20 cellular contexts compared by ENCODE assay signal in genomic region chr17:50205931-50206505, GRCh38. TPM values are rescaled to one million over a fixed set of nuclear protein-coding genes. Genes with fewer than 3 reads are reported as not detected.
DNase-seq lines count a peak whose midpoint lies in the region; ATAC-seq and TF ChIP-seq lines count a peak whose summit lies in the region.
"Had no signal": no experiment of that assay in that cellular context is flagged by ENCODE, and none has a peak within 500 bp of the region (broad histone marks: within the 10 kb centered on the region; RNA-seq: fewer than 3 reads in every experiment).

No MANE protein-coding gene starts in this region.

- H3K27ac Mint-ChIP-seq in osteocyte (ENCODE audit: unreplicated experiment) (peak overlapping the region; percentile 100), WTC11 (no peak overlapping the region)
- H3K27ac Mint-ChIP-seq: activated CD4-positive, alpha-beta memory T cell treated with anti-CD3 and anti-CD28 coated beads, Interleukin-2, amount 10 ng/mL, durations not matched to agents 7 days and 5 days; stimulated activated effector memory CD8-positive, alpha-beta T cell treated with anti-CD3 and anti-CD28 coated beads, Interleukin-12 subunit alpha, Interleukin-12 subunit beta, amount 100 ng/mL, for 72 hours had no signal

- TF ChIP-seq EP300 in upper lobe of left lung (IDR thresholded peaks at IDR 0.05) = no peak

- H3K36me3 Mint-ChIP-seq in osteocyte (ENCODE audit: unreplicated experiment) (peaks cover 5% of the 10 kb centered on the region), WTC11 (no peaks in the 10 kb centered on the region)
- H3K36me3 Mint-ChIP-seq: stimulated activated effector memory CD8-positive, alpha-beta T cell treated with anti-CD3 and anti-CD28 coated beads, Interleukin-12 subunit alpha, Interleukin-12 subunit beta, amount 100 ng/mL, for 72 hours had no signal

- CTCF ChIA-PET in WTC11 (lab: Charles Lee) = interaction anchor here (0.8 to 15.3 kb wide), 4 partner anchors 29 to 67 kb away, joined by 3 to 514 read pairs (median 10); partner anchors contain the start of gene TMEM92

- H3K4me1 Mint-ChIP-seq in osteocyte (ENCODE audit: unreplicated experiment) = peaks cover 94% of the 10 kb centered on the region
- H3K4me1 Mint-ChIP-seq in WTC11 = peaks cover 63% of the 10 kb centered on the region

- no peaks in the 10 kb centered on the region for H3K9me3 ChIP-seq in upper lobe of left lung
- H3K9me3 ChIP-seq: A549, Caco-2 had no signal

- H3K27me3 Mint-ChIP-seq in osteocyte (ENCODE audit: unreplicated experiment) (no peaks in the 10 kb centered on the region), WTC11 (ENCODE audit: low read depth) (peaks cover 66% of the 10 kb centered on the region)

- H3K4me1 ChIP-seq in upper lobe of left lung = peaks cover 10 to 30% (median 21%) of the 10 kb centered on the region in 4 donors

- TF ChIP-seq CTCF in fibroblast of villous mesenchyme (IDR thresholded peaks at IDR 0.05; ENCODE audit: insufficient read depth, low read depth, low read length) (no peak), osteocyte (IDR thresholded peaks at IDR 0.05) (no peak), upper lobe of left lung (IDR thresholded peaks at IDR 0.05) (no peak), WTC11 (IDR thresholded peaks at IDR 0.05) (no peak)

- H3K4me3 ChIP-seq in fibroblast of villous mesenchyme (ENCODE audit: low read depth, low read length) (peak overlapping the region; percentile 14), upper lobe of left lung (no peak overlapping the region)
- H3K4me3 ChIP-seq: A549 had no signal

- DNase-seq in activated effector memory CD4-positive, alpha-beta T cell treated with anti-CD3 and anti-CD28 coated beads, Interleukin-2, amount 50 U/mL, for 16 hours = peak; percentile 34
- no peak for DNase-seq in activated effector memory CD4-positive, alpha-beta T cell treated with Interleukin-2 at 50 U/mL for 16 hours
- DNase-seq in fibroblast of villous mesenchyme (ENCODE audit: low read depth) = no peak
- no peak for DNase-seq in osteocyte (ENCODE audit: extremely low spot score, unreplicated experiment)
- peak in 1 of 2 donors; percentile 12 for DNase-seq in upper lobe of left lung
- DNase-seq in NCI-H1417 treated with DMSO at 0.1 percent for 48 hours (lab: John Stamatoyannopoulos, UW) = no peak
- DNase-seq in WTC11 (ENCODE audit: low spot score) = no peak
- no peak for DNase-seq in GF-D8 (lab: John Stamatoyannopoulos, UW)
- DNase-seq: activated CD4-positive, alpha-beta memory T cell treated with anti-CD3 and anti-CD28 coated beads, Interleukin-2, amount 10 ng/mL, durations not matched to agents 7 days and 5 days; activated naive CD4-positive, alpha-beta T cell; central memory CD4-positive, alpha-beta T cell; NCI-H187 treated with DMSO at 0.1 percent for 48 hours; stimulated activated CD4-positive, alpha-beta T cell treated with anti-CD3 and anti-CD28 coated beads, Interleukin-4, amount 100 ng/mL, for 24 hours; T1000 had no signal

- WGBS in upper lobe of left lung, 2 donors = 80 to 87% methylated on average over 5 to 7 of the region's 7 CpGs

- no peaks in the 10 kb centered on the region for H3K36me3 ChIP-seq in upper lobe of left lung

- H3K27me3 ChIP-seq in upper lobe of left lung = peaks cover 0 to 8% (median 4%) of the 10 kb centered on the region in 4 donors

- ATAC-seq in upper lobe of left lung (ENCODE audit: low FRiP score in 2 of 2) (no peak), WTC11 (no peak)
- ATAC-seq: A549; stimulated activated effector memory CD8-positive, alpha-beta T cell treated with anti-CD3 and anti-CD28 coated beads, Interleukin-12 subunit alpha, Interleukin-12 subunit beta, amount 100 ng/mL, for 72 hours had no signal

- no peaks in the 10 kb centered on the region for H3K9me3 Mint-ChIP-seq in osteocyte (ENCODE audit: unreplicated experiment)
- H3K9me3 Mint-ChIP-seq in WTC11 = no peaks in the 10 kb centered on the region
- H3K9me3 Mint-ChIP-seq: activated CD4-positive, alpha-beta memory T cell treated with anti-CD3 and anti-CD28 coated beads, Interleukin-2, amount 10 ng/mL, durations not matched to agents 7 days and 5 days; stimulated activated effector memory CD8-positive, alpha-beta T cell treated with anti-CD3 and anti-CD28 coated beads, Interleukin-12 subunit alpha, Interleukin-12 subunit beta, amount 100 ng/mL, for 72 hours had no signal

- peak overlapping the region in 3 of 4 donors; percentile 8 to 52 (median 41) for H3K27ac ChIP-seq in upper lobe of left lung
- H3K27ac ChIP-seq: epithelial cell of prostate, RWPE1 had no signal

- no peak for TF ChIP-seq POLR2A in upper lobe of left lung (IDR thresholded peaks at IDR 0.05)

- POLR2A ChIA-PET in WTC11 (lab: Charles Lee) = no interaction called here

- H3K4me3 Mint-ChIP-seq in osteocyte (ENCODE audit: unreplicated experiment) = peak overlapping the region; percentile 51
- H3K4me3 Mint-ChIP-seq in WTC11 = no peak overlapping the region
- H3K4me3 Mint-ChIP-seq: activated CD4-positive, alpha-beta memory T cell treated with anti-CD3 and anti-CD28 coated beads, Interleukin-2, amount 10 ng/mL, durations not matched to agents 7 days and 5 days; stimulated activated effector memory CD8-positive, alpha-beta T cell treated with anti-CD3 and anti-CD28 coated beads, Interleukin-12 subunit alpha, Interleukin-12 subunit beta, amount 100 ng/mL, for 72 hours had no signal

TF ChIP-seq in WTC11, 78 proteins besides CTCF, POLR2A, EP300 and RAD21:
- TF ChIP-seq GTF2I (CRISPR knock-in tag; conservative IDR thresholded peaks at IDR 0.05) = no peak
- no peak for TF ChIP-seq ZBTB21 (CRISPR knock-in tag; IDR thresholded peaks at IDR 0.05; ENCODE audit: borderline replicate concordance)
- TF ChIP-seq MYBL2 (CRISPR knock-in tag; IDR thresholded peaks at IDR 0.05) = no peak
- no peak for TF ChIP-seq ZNF671 (CRISPR knock-in tag; IDR thresholded peaks at IDR 0.05)
- TF ChIP-seq ZNF416 (CRISPR knock-in tag; IDR thresholded peaks at IDR 0.05) = no peak
- no peak for TF ChIP-seq ZNF138 (CRISPR knock-in tag; conservative IDR thresholded peaks at IDR 0.05)
- no peak for TF ChIP-seq TP53 (CRISPR knock-in tag; IDR thresholded peaks at IDR 0.05)
- no peak for TF ChIP-seq ELF4 (CRISPR knock-in tag; IDR thresholded peaks at IDR 0.05; ENCODE audit: low read depth)

RNA-seq across cellular contexts. Expression of gene COL1A1, which starts 4.6 kb away (rescaled TPM):
- total RNA-seq in fibroblast of villous mesenchyme (2,749 and 5,894 TPM in 2 replicates), osteocyte (25,918 and 28,023 TPM in 2 replicates), upper lobe of left lung (100 to 1,000 TPM in 3 of 6 donors, 10 to 100 TPM in 3; 15.4 to 555 (median 117) TPM), WTC11 (2021) (46.1 to 52.1 TPM (median 50.4 TPM) in 3 replicates)

RNA-seq across cellular contexts. Expression of gene SGCA, which starts 40.2 kb away (rescaled TPM):
- total RNA-seq in fibroblast of villous mesenchyme (0.32 TPM in 1 of 2 replicates, not detected in the other), osteocyte (12.0 and 13.0 TPM in 2 replicates), upper lobe of left lung (10 to 100 TPM in 5 of 6 donors, 1 to 10 TPM in 1; 1.6 to 19.7 (median 14.1) TPM), WTC11 (2021) (0.39 to 1.0 TPM in 2 of 3 replicates, not detected in the other)
- total RNA-seq: Caco-2, lung microvascular endothelial cell had no signal

RNA-seq across cellular contexts. Expression of gene PPP1R9B, which starts 55.5 kb away (rescaled TPM):
- total RNA-seq in fibroblast of villous mesenchyme (38.7 and 47.1 TPM in 2 replicates), osteocyte (175 and 176 TPM in 2 replicates), upper lobe of left lung (100 to 1,000 TPM in 1 of 6 donors, 10 to 100 TPM in 5; 37.5 to 121 (median 74.7) TPM), WTC11 (2021) (20.4 to 21.7 TPM (median 20.6 TPM) in 3 replicates)
